ENCODE assay signal across 30 cellular contexts in the genomic region with DNA sequence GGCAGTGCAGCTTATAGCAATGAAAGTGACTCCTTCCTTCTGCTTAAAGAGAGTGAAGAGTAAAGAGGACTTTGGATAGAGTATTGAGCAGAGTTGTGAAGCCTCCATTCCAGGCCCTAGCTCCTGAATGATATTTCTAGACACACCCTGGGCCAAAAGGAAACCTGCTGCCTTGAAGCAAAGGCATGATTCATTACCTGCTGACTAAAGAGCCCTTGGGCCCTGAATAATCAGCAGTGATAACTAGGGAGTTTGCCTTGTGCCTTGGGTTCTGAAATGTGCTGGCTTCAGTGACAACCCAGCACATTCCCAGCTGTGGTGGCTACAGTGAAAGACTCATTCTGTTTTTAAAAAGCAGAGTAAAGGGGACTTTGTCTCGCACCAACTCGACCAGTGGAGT. TPM values are rescaled to one million over a fixed set of nuclear protein-coding genes. Genes with fewer than 3 reads are reported as not detected.
"Had no signal": no experiment of that assay in that cellular context is flagged by ENCODE, and none has a peak within 500 bp of the region (broad histone marks: within the 10 kb centered on the region; RNA-seq: fewer than 3 reads in every experiment).

No MANE protein-coding gene starts in this region.

- H3K27ac Mint-ChIP-seq: activated CD4-positive, alpha-beta T cell treated with anti-CD3 and anti-CD28 coated beads, Interleukin-2, amount 10 ng/mL, durations not matched to agents 7 days and 5 days; activated CD8-positive, alpha-beta memory T cell treated with anti-CD3 and anti-CD28 coated beads, Interleukin-2, amount 10 ng/mL, durations not matched to agents 7 days and 5 days; activated CD8-positive, alpha-beta T cell treated with anti-CD3 and anti-CD28 coated beads for 36 hours; mesothelial cell of epicardium; nephron; stimulated activated effector memory CD8-positive, alpha-beta T cell treated with anti-CD3 and anti-CD28 coated beads, Interleukin-12 subunit alpha, Interleukin-12 subunit beta, amount 100 ng/mL, for 72 hours; stimulated activated naive CD8-positive, alpha-beta T cell treated with anti-CD3 and anti-CD28 coated beads, Interleukin-15, amount 100 ng/mL, for 72 hours; T-cell; T-helper 2 cell treated with Interferon-gamma antibody and Interleukin-4, amounts not matched to agents 5 μg/mL and 100 μg/mL, for 36 hours had no signal

- H3K27me3 ChIP-seq: body of pancreas, esophagus muscularis mucosa, gastrocnemius medialis, neutrophil, ovary, right lobe of liver, suprapubic skin, transverse colon, uterus had no signal

- H3K4me3 Mint-ChIP-seq: activated CD4-positive, alpha-beta T cell treated with anti-CD3 and anti-CD28 coated beads, Interleukin-2, amount 10 ng/mL, durations not matched to agents 7 days and 5 days; activated CD8-positive, alpha-beta memory T cell treated with anti-CD3 and anti-CD28 coated beads, Interleukin-2, amount 10 ng/mL, durations not matched to agents 7 days and 5 days; activated CD8-positive, alpha-beta T cell treated with anti-CD3 and anti-CD28 coated beads for 36 hours; mesothelial cell of epicardium; nephron; stimulated activated effector memory CD8-positive, alpha-beta T cell treated with anti-CD3 and anti-CD28 coated beads, Interleukin-12 subunit alpha, Interleukin-12 subunit beta, amount 100 ng/mL, for 72 hours; stimulated activated naive CD8-positive, alpha-beta T cell treated with anti-CD3 and anti-CD28 coated beads, Interleukin-15, amount 100 ng/mL, for 72 hours; T-cell; T-helper 2 cell treated with Interferon-gamma antibody and Interleukin-4, amounts not matched to agents 5 μg/mL and 100 μg/mL, for 36 hours had no signal

- ATAC-seq: activated CD4-positive, CD25-positive, alpha-beta regulatory T cell treated with anti-CD3 and anti-CD28 coated beads, Interleukin-2, amount 50 U/mL, for 24 hours; activated CD8-positive, alpha-beta memory T cell treated with anti-CD3 and anti-CD28 coated beads, Interleukin-2, amount 10 ng/mL, durations not matched to agents 7 days and 5 days; activated CD8-positive, alpha-beta T cell treated with anti-CD3 and anti-CD28 coated beads for 36 hours; body of pancreas; gastrocnemius medialis; right lobe of liver; stimulated activated effector memory CD8-positive, alpha-beta T cell treated with anti-CD3 and anti-CD28 coated beads, Interleukin-12 subunit alpha, Interleukin-12 subunit beta, amount 100 ng/mL, for 72 hours; stimulated activated naive CD8-positive, alpha-beta T cell treated with anti-CD3 and anti-CD28 coated beads, Interleukin-15, amount 100 ng/mL, for 72 hours; T-cell had no signal

- H3K36me3 Mint-ChIP-seq: activated CD8-positive, alpha-beta memory T cell treated with anti-CD3 and anti-CD28 coated beads, Interleukin-2, amount 10 ng/mL, durations not matched to agents 7 days and 5 days; stimulated activated effector memory CD8-positive, alpha-beta T cell treated with anti-CD3 and anti-CD28 coated beads, Interleukin-12 subunit alpha, Interleukin-12 subunit beta, amount 100 ng/mL, for 72 hours had no signal

- DNase-seq: activated CD4-positive, alpha-beta T cell treated with anti-CD3 and anti-CD28 coated beads, Interleukin-2, amount 10 ng/mL, durations not matched to agents 7 days and 5 days; activated CD8-positive, alpha-beta memory T cell treated with anti-CD3 and anti-CD28 coated beads, Interleukin-2, amount 10 ng/mL, durations not matched to agents 7 days and 5 days; activated CD8-positive, alpha-beta T cell treated with anti-CD3 and anti-CD28 coated beads for 36 hours; activated effector memory CD4-positive, alpha-beta T cell treated with anti-CD3 and anti-CD28 coated beads, Interleukin-2, amount 50 U/mL, for 16 hours; activated naive CD4-positive, alpha-beta T cell treated with anti-CD3 and anti-CD28 coated beads, Interleukin-2, amount 50 U/mL, for 16 hours; activated T-cell treated with anti-CD3 and anti-CD28 coated beads for 4 hours; anterior cingulate cortex; body of pancreas; caudate nucleus; dermis blood vessel endothelial cell; effector CD8-positive, alpha-beta T cell; gastrocnemius medialis; hypothalamus; ovary; right lobe of liver; stimulated activated CD4-positive, alpha-beta T cell treated with anti-CD3 and anti-CD28 coated beads, Interleukin-2, amount 100 ng/mL, for 24 hours; stimulated activated naive CD8-positive, alpha-beta T cell treated with anti-CD3 and anti-CD28 coated beads, Interleukin-15, amount 100 ng/mL, for 72 hours; T-cell; transverse colon; uterus had no signal

- H3K27ac ChIP-seq: body of pancreas, esophagus muscularis mucosa, gastrocnemius medialis, neutrophil, ovary, right lobe of liver, skin epidermis, suprapubic skin, transverse colon, uterus, VCaP had no signal

- H3K27me3 Mint-ChIP-seq: stimulated activated naive CD8-positive, alpha-beta T cell treated with anti-CD3 and anti-CD28 coated beads, Interleukin-15, amount 100 ng/mL, for 72 hours had no signal

- H3K9me3 ChIP-seq: body of pancreas, gastrocnemius medialis, neutrophil, ovary, right lobe of liver, suprapubic skin, uterus had no signal

- H3K36me3 ChIP-seq: esophagus muscularis mucosa, gastrocnemius medialis, neutrophil, ovary, right lobe of liver, suprapubic skin, transverse colon, uterus had no signal

- H3K4me1 ChIP-seq: body of pancreas, esophagus muscularis mucosa, gastrocnemius medialis, right lobe of liver, suprapubic skin, transverse colon, uterus had no signal

- H3K4me1 Mint-ChIP-seq: activated CD4-positive, alpha-beta T cell treated with anti-CD3 and anti-CD28 coated beads, Interleukin-2, amount 10 ng/mL, durations not matched to agents 7 days and 5 days; activated CD8-positive, alpha-beta memory T cell treated with anti-CD3 and anti-CD28 coated beads, Interleukin-2, amount 10 ng/mL, durations not matched to agents 7 days and 5 days; nephron; stimulated activated effector memory CD8-positive, alpha-beta T cell treated with anti-CD3 and anti-CD28 coated beads, Interleukin-12 subunit alpha, Interleukin-12 subunit beta, amount 100 ng/mL, for 72 hours; stimulated activated naive CD8-positive, alpha-beta T cell treated with anti-CD3 and anti-CD28 coated beads, Interleukin-15, amount 100 ng/mL, for 72 hours; T-cell had no signal

- H3K4me3 ChIP-seq: body of pancreas, esophagus muscularis mucosa, gastrocnemius medialis, ovary, right lobe of liver, skin epidermis, suprapubic skin, transverse colon, uterus had no signal

RNA-seq across cellular contexts. Expression of gene STPG2, which starts 49.2 kb away (rescaled TPM):
- total RNA-seq: activated CD8-positive, alpha-beta memory T cell treated with anti-CD3 and anti-CD28 coated beads, Interleukin-2, amount 10 ng/mL, durations not matched to agents 7 days and 5 days had no signal
